In the genomic region with DNA sequence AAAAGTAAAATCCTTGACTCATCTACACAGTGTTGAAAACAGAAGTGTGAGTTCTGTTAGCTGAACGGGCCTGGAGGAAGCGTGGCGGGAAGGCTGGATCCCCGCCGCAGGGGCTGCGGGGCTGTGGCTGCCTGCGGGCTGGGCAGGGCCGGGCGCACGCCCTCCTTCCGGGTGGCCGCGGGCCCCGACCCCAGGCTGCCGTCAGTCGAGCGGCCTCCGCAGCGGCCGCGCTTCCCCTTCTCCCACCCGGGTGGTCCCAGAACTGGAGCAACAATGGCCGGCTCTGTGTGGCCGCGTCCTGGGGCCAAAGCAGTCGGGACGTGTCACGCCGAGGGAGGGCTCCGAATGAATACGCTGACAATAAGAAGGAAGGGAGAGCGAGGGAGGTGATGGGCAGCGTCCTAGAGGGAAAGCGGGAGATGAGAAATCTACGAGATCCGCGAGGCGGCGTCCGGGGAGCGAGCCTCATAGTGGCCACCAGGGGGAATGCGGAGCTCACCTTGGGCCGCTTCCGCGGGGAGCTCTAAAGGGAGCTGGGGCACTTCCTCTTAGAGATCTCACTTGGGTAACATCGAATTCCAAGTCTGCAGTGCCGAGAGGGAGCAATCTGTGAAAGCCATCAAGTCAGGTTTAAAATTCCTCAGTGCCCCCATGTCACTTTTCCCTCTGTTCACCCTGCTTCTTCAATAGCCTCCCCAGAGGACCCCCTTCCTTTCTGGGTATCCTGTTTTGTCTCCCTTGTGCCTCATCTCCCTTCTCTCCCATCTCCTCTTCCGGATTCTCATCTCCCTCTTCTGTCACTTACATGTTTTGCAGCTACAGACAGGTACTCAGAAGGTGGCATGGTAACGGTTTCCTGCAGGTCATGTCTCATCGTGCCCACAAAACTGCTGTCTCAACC, we compare ENCODE assay signal across 1 cellular context.
TF ChIP-seq lines count a peak whose summit lies in the region.

No MANE protein-coding gene starts in this region.

TF ChIP-seq in GM12878, 131 proteins besides CTCF, POLR2A, EP300 and RAD21 (continued from another document and continues in another):
- TF ChIP-seq, protein P1, sequence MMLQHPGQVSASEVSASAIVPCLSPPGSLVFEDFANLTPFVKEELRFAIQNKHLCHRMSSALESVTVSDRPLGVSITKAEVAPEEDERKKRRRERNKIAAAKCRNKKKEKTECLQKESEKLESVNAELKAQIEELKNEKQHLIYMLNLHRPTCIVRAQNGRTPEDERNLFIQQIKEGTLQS (IDR thresholded peaks at IDR 0.05; ENCODE audit: borderline replicate concordance, extremely low read depth, low read depth, low read length), result no peak
- no peak for TF ChIP-seq KDM1A (IDR thresholded peaks at IDR 0.05; ENCODE audit: borderline replicate concordance)
- no peak for TF ChIP-seq SMAD5 (IDR thresholded peaks at IDR 0.05; ENCODE audit: low read depth)
- TF ChIP-seq IRF4 (IDR thresholded peaks at IDR 0.05; ENCODE audit: low read depth, low read length), result no peak
- TF ChIP-seq IRF5 (IDR thresholded peaks at IDR 0.05; ENCODE audit: borderline replicate concordance), result no peak
- no peak for TF ChIP-seq E4F1 (IDR thresholded peaks at IDR 0.05; ENCODE audit: borderline replicate concordance, partially characterized antibody)
- no peak for TF ChIP-seq ASH2L (IDR thresholded peaks at IDR 0.05; ENCODE audit: borderline replicate concordance, low read depth)
- TF ChIP-seq MEF2A (IDR thresholded peaks at IDR 0.05; ENCODE audit: insufficient read depth, low read depth, low read length), result no peak
- TF ChIP-seq IKZF2 (IDR thresholded peaks at IDR 0.05), result peak; percentile 63 to 79
- TF ChIP-seq, protein P2, sequence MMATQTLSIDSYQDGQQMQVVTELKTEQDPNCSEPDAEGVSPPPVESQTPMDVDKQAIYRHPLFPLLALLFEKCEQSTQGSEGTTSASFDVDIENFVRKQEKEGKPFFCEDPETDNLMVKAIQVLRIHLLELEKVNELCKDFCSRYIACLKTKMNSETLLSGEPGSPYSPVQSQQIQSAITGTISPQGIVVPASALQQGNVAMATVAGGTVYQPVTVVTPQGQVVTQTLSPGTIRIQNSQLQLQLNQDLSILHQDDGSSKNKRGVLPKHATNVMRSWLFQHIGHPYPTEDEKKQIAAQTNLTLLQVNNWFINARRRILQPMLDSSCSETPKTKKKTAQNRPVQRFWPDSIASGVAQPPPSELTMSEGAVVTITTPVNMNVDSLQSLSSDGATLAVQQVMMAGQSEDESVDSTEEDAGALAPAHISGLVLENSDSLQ (IDR thresholded peaks at IDR 0.05), result peak; percentile 31; the same call in 1 of the 2 replicates
- no peak for TF ChIP-seq SP1 (IDR thresholded peaks at IDR 0.05; ENCODE audit: low read depth, low read length)
- peak; percentile 70; the same call in 1 of the 2 replicates for TF ChIP-seq EED (IDR thresholded peaks at IDR 0.05; ENCODE audit: low read depth)
- no peak for TF ChIP-seq MYB (IDR thresholded peaks at IDR 0.05; ENCODE audit: borderline replicate concordance, low read depth, low read length)
- TF ChIP-seq GATAD2B (conservative IDR thresholded peaks at IDR 0.05; ENCODE audit: low read depth), result peak; percentile 90
- no peak for TF ChIP-seq PML (IDR thresholded peaks at IDR 0.05; ENCODE audit: low read length)
- no peak for TF ChIP-seq JUND (IDR thresholded peaks at IDR 0.05; ENCODE audit: low read depth, low read length)
- TF ChIP-seq TCF3 (IDR thresholded peaks at IDR 0.05; ENCODE audit: borderline replicate concordance, insufficient read depth, low read depth, low read length), result no peak
- no peak for TF ChIP-seq IRF3 (IDR thresholded peaks at IDR 0.05)
- TF ChIP-seq ATF2 (IDR thresholded peaks at IDR 0.05; ENCODE audit: low read length), result no peak
- TF ChIP-seq, protein P3, sequence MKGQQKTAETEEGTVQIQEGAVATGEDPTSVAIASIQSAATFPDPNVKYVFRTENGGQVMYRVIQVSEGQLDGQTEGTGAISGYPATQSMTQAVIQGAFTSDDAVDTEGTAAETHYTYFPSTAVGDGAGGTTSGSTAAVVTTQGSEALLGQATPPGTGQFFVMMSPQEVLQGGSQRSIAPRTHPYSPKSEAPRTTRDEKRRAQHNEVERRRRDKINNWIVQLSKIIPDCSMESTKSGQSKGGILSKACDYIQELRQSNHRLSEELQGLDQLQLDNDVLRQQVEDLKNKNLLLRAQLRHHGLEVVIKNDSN (IDR thresholded peaks at IDR 0.05; ENCODE audit: borderline replicate concordance, extremely low read length, insufficient read depth, low read depth, low read length), result no peak
- peak; percentile 83 for TF ChIP-seq YY1 (IDR thresholded peaks at IDR 0.05; ENCODE audit: low read depth, low read length)
- TF ChIP-seq STAT3 (IDR thresholded peaks at IDR 0.05; ENCODE audit: low read depth, low read length), result no peak
- TF ChIP-seq SMC3 (IDR thresholded peaks at IDR 0.05; ENCODE audit: borderline replicate concordance, low read length), result peak; percentile 37; the same call in 1 of the 2 replicates
- no peak for TF ChIP-seq SMAD1 (IDR thresholded peaks at IDR 0.05; ENCODE audit: low read depth, partially characterized antibody)
- TF ChIP-seq GABPA (IDR thresholded peaks at IDR 0.05; ENCODE audit: low read depth), result peak; percentile 68
- TF ChIP-seq, protein P4, sequence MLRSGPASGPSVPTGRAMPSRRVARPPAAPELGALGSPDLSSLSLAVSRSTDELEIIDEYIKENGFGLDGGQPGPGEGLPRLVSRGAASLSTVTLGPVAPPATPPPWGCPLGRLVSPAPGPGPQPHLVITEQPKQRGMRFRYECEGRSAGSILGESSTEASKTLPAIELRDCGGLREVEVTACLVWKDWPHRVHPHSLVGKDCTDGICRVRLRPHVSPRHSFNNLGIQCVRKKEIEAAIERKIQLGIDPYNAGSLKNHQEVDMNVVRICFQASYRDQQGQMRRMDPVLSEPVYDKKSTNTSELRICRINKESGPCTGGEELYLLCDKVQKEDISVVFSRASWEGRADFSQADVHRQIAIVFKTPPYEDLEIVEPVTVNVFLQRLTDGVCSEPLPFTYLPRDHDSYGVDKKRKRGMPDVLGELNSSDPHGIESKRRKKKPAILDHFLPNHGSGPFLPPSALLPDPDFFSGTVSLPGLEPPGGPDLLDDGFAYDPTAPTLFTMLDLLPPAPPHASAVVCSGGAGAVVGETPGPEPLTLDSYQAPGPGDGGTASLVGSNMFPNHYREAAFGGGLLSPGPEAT (IDR thresholded peaks at IDR 0.05; ENCODE audit: low read depth), result peak; percentile 57
- no peak for TF ChIP-seq CEBPB (IDR thresholded peaks at IDR 0.05; ENCODE audit: borderline replicate concordance in 1 of 2, low read depth in 2 of 2, low read length in 2 of 2)
- TF ChIP-seq IKZF1 (conservative IDR thresholded peaks at IDR 0.05), result peak; percentile 90
- 0 out of 2 replicates have a peak, but pooled peaks have one; percentile 23 for TF ChIP-seq STAT1 (conservative IDR thresholded peaks at IDR 0.05)
- 0 out of 2 replicates have a peak, but pooled peaks have one; percentile 45 for TF ChIP-seq ZNF687 (IDR thresholded peaks at IDR 0.05)
- TF ChIP-seq, protein P5, sequence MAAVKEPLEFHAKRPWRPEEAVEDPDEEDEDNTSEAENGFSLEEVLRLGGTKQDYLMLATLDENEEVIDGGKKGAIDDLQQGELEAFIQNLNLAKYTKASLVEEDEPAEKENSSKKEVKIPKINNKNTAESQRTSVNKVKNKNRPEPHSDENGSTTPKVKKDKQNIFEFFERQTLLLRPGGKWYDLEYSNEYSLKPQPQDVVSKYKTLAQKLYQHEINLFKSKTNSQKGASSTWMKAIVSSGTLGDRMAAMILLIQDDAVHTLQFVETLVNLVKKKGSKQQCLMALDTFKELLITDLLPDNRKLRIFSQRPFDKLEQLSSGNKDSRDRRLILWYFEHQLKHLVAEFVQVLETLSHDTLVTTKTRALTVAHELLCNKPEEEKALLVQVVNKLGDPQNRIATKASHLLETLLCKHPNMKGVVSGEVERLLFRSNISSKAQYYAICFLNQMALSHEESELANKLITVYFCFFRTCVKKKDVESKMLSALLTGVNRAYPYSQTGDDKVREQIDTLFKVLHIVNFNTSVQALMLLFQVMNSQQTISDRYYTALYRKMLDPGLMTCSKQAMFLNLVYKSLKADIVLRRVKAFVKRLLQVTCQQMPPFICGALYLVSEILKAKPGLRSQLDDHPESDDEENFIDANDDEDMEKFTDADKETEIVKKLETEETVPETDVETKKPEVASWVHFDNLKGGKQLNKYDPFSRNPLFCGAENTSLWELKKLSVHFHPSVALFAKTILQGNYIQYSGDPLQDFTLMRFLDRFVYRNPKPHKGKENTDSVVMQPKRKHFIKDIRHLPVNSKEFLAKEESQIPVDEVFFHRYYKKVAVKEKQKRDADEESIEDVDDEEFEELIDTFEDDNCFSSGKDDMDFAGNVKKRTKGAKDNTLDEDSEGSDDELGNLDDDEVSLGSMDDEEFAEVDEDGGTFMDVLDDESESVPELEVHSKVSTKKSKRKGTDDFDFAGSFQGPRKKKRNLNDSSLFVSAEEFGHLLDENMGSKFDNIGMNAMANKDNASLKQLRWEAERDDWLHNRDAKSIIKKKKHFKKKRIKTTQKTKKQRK (IDR thresholded peaks at IDR 0.05; ENCODE audit: low read depth, low read length), result no peak
- TF ChIP-seq MYC (IDR thresholded peaks at IDR 0.05; ENCODE audit: insufficient read depth, insufficient read length, insufficient replicate concordance, low read length, severe bottlenecking), result peak; percentile 67
- TF ChIP-seq NR2C2 (IDR thresholded peaks at IDR 0.05; ENCODE audit: borderline replicate concordance, control insufficient read depth, insufficient read length, low read depth), result no peak
- TF ChIP-seq SPI1 (IDR thresholded peaks at IDR 0.05; ENCODE audit: borderline replicate concordance, insufficient read depth, low read depth, low read length), result peak; percentile 96
